ENCODE assay signal across 18 cellular contexts in the genomic region with DNA sequence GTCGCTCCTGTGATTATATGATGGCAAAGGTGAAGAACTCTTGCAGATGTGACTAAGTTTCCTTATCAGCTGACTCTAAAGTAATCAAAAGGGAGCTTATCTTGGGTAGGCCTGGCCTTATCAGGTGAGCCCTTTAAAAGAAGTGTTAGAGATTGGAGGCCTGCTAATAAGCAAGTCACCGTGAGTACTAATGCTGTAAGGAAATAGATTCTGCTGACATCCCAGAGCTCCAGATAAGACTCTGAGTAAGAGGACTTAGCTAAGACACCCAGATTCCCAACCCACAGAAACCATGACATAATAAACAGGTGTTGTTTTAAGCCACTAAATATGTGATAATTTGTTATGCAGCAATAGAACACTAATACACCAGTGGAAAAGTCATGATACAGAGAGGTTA.
"Had no signal": no experiment of that assay in that cellular context is flagged by ENCODE, and none has a peak within 500 bp of the region (broad histone marks: within the 10 kb centered on the region; RNA-seq: fewer than 3 reads in every experiment).

No MANE protein-coding gene starts in this region.

- H3K27ac ChIP-seq: gastroesophageal sphincter, neutrophil, sigmoid colon had no signal

- H3K4me3 ChIP-seq: gastroesophageal sphincter, heart left ventricle, sigmoid colon had no signal

- H3K9me3 ChIP-seq: gastroesophageal sphincter, heart left ventricle, neutrophil, sigmoid colon had no signal

- H3K4me1 ChIP-seq: sigmoid colon had no signal

- H3K36me3 ChIP-seq: gastroesophageal sphincter, heart left ventricle, neutrophil, sigmoid colon had no signal

- DNase-seq: activated B cell treated with CpG ODN at 0.5 μM for 24 hours; activated CD4-positive, alpha-beta memory T cell treated with anti-CD3 and anti-CD28 coated beads, Interleukin-2, amount 10 ng/mL, durations not matched to agents 7 days and 5 days; activated CD4-positive, alpha-beta T cell treated with anti-CD3 and anti-CD28 coated beads for 48 hours; activated CD8-positive, alpha-beta memory T cell treated with anti-CD3 and anti-CD28 coated beads, Interleukin-2, amount 10 ng/mL, durations not matched to agents 7 days and 5 days; amniotic stem cell; caudate nucleus; heart left ventricle; immature natural killer cell; sigmoid colon; stimulated activated CD4-positive, alpha-beta T cell treated with anti-CD3 and anti-CD28 coated beads, Interleukin-12 subunit alpha, Interleukin-12 subunit beta, amount 100 ng/mL, for 4 hours; stimulated activated CD4-positive, alpha-beta T cell treated with anti-CD3 and anti-CD28 coated beads, Interleukin-1b, Interleukin-23, amount 100 ng/mL, for 48 hours; stimulated activated CD8-positive, alpha-beta memory T cell treated with anti-CD3 and anti-CD28 coated beads, Interleukin-4, amount 100 ng/mL, for 48 hours; T-cell; T-helper 9 cell had no signal

- ATAC-seq: activated CD8-positive, alpha-beta memory T cell treated with anti-CD3 and anti-CD28 coated beads, Interleukin-2, amount 10 ng/mL, durations not matched to agents 7 days and 5 days; gastroesophageal sphincter; natural killer cell treated with Interleukin-12 subunit alpha and Interleukin-12 subunit beta and Interleukin-15 and Interleukin-18, amount 100 ng/mL, for 72 hours; SK-N-SH treated with all-trans-retinoic acid at 6 μM for 48 hours; T-cell had no signal

- H3K27me3 ChIP-seq: neutrophil, sigmoid colon had no signal
